ENCODE assay signal across 16 cellular contexts in the genomic region with DNA sequence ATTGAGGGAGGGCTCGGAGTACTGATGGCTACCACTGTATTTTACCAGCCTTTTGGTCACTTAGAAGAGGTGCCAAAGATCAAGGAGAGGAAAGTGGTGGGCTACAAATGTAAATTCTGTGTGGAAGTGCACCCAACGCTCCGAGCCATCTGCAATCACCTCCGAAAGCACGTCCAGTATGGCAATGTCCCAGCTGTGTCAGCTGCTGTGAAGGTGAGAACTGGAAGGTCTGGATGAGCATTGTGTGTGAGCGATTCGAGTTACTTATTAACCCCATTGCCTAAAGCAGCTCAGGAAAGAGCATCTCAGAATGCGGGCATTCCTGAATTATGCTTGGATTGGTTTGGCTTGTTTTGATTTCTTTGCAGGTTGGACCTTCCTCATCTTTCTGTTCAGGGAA.
DNase-seq lines count a peak whose midpoint lies in the region; ATAC-seq and TF ChIP-seq lines count a peak whose summit lies in the region.
"Had no signal": no experiment of that assay in that cellular context is flagged by ENCODE, and none has a peak within 500 bp of the region (broad histone marks: within the 10 kb centered on the region; RNA-seq: fewer than 3 reads in every experiment).

No MANE protein-coding gene starts in this region.

- peaks cover 17% of the 10 kb centered on the region for H3K27me3 Mint-ChIP-seq in endothelial cell (ENCODE audit: unreplicated experiment)

- H3K9me3 ChIP-seq in heart right ventricle, result no peaks in the 10 kb centered on the region
- no peaks in the 10 kb centered on the region for H3K9me3 ChIP-seq in right atrium auricular region
- H3K9me3 ChIP-seq in thyroid gland, result no peaks in the 10 kb centered on the region

- peak overlapping the region; percentile 30 for H3K27ac Mint-ChIP-seq in endothelial cell (ENCODE audit: unreplicated experiment)
- H3K27ac Mint-ChIP-seq: GM23338 had no signal

- no peak overlapping the region for H3K4me3 ChIP-seq in heart right ventricle
- H3K4me3 ChIP-seq in right atrium auricular region, result no peak overlapping the region
- H3K4me3 ChIP-seq in thyroid gland (replicated peaks in 1 of 3), result no peak overlapping the region
- H3K4me3 ChIP-seq: BLaER1 treated with 17β-estradiol and CSF1 and Interleukin-3, amounts not matched to agents 10 nM and 100 nM; GM23338 had no signal

- no peak for TF ChIP-seq CTCF in heart right ventricle (IDR thresholded peaks at IDR 0.05)
- TF ChIP-seq CTCF in right atrium auricular region (IDR thresholded peaks at IDR 0.05), result no peak
- TF ChIP-seq CTCF in endothelial cell (IDR thresholded peaks at IDR 0.05; ENCODE audit: unreplicated experiment), result no peak
- no peak for TF ChIP-seq CTCF in thyroid gland (IDR thresholded peaks at IDR 0.05)

- TF ChIP-seq POLR2A in thyroid gland (IDR thresholded peaks at IDR 0.05), result no peak

- 80 to 82% methylated on average over 8 of the region's 8 CpGs for WGBS in heart right ventricle, 2 donors
- 94 to 98% methylated on average over 8 of the region's 8 CpGs for WGBS in thyroid gland, 2 donors

- no peaks in the 10 kb centered on the region for H3K4me1 Mint-ChIP-seq in endothelial cell (ENCODE audit: unreplicated experiment)

- no peak overlapping the region for H3K4me3 Mint-ChIP-seq in endothelial cell (ENCODE audit: unreplicated experiment)
- H3K4me3 Mint-ChIP-seq: GM23338 had no signal

- H3K27me3 ChIP-seq in heart right ventricle (no peaks in the 10 kb centered on the region), right atrium auricular region (no peaks in the 10 kb centered on the region), thyroid gland (no peaks in the 10 kb centered on the region)
- H3K27me3 ChIP-seq: BLaER1 treated with 17β-estradiol and CSF1 and Interleukin-3, amounts not matched to agents 10 nM and 100 nM had no signal

- H3K27ac ChIP-seq in heart right ventricle (peak overlapping the region in 6 of 10 donors; percentile 34 to 74 (median 65)), right atrium auricular region (peak overlapping the region in 1 of 2 donors; percentile 72), thyroid gland (peak overlapping the region in 2 of 3 donors; percentile 78 to 79)
- H3K27ac ChIP-seq: BLaER1 treated with 17β-estradiol and CSF1 and Interleukin-3, amounts not matched to agents 10 nM and 100 nM had no signal

- intact Hi-C loops in heart right ventricle (cut with DNase I), result no loop called here
- intact Hi-C loops in thyroid gland (cut with DNase I), result loop anchor here (10.0 kb wide), 1 partner anchor 74 kb away; no protein-coding TSS in a partner anchor

- no peaks in the 10 kb centered on the region for H3K9me3 Mint-ChIP-seq in endothelial cell (ENCODE audit: unreplicated experiment)
- H3K9me3 Mint-ChIP-seq: GM23338 had no signal

- DNase-seq in heart right ventricle, result no peak
- DNase-seq in right atrium auricular region (ENCODE audit: low spot score), result no peak
- no peak for DNase-seq in endothelial cell (ENCODE audit: low spot score)
- DNase-seq in left lobe of liver (ENCODE audit: low spot score), result no peak
- no peak for DNase-seq in thyroid gland
- DNase-seq in stimulated activated CD4-positive, alpha-beta T cell treated with anti-CD3 and anti-CD28 coated beads, Interleukin-1b, Interleukin-23, amount 100 ng/mL, for 48 hours, result no peak
- no peak for DNase-seq in OCI-M2 (lab: John Stamatoyannopoulos, UW; ENCODE audit: unreplicated experiment)
- DNase-seq in islet precursor cell, result no peak
- DNase-seq: DMS 273 treated with DMSO at 0.1 percent for 48 hours, KG1, NCI-H1436, NCI-H2029 treated with DMSO at 0.1 percent for 48 hours, NCI-H748 treated with DMSO at 0.1 percent for 48 hours had no signal

- H3K36me3 Mint-ChIP-seq in endothelial cell (ENCODE audit: low read depth, unreplicated experiment), result peaks cover 72% of the 10 kb centered on the region

- H3K4me1 ChIP-seq in heart right ventricle (peaks cover 0 to 28% (median 18%) of the 10 kb centered on the region in 9 donors), right atrium auricular region (peaks cover 0 to 26% of the 10 kb centered on the region in 2 donors), thyroid gland (peaks cover 14 to 18% of the 10 kb centered on the region in 2 donors)
- H3K4me1 ChIP-seq: BLaER1 treated with 17β-estradiol and CSF1 and Interleukin-3, amounts not matched to agents 10 nM and 100 nM had no signal

- H3K36me3 ChIP-seq in heart right ventricle (peaks cover 0 to 85% (median 42%) of the 10 kb centered on the region in 9 donors), right atrium auricular region (peaks cover 62% of the 10 kb centered on the region), thyroid gland (peaks cover 13 to 15% of the 10 kb centered on the region in 2 donors)

- peak in 1 of 8 donors; percentile 26 for ATAC-seq in heart right ventricle
- peak; percentile 64 for ATAC-seq in left lobe of liver
- ATAC-seq: GM23338, Panc1 had no signal
